Comparison of ENCODE assay signal across 7 cellular contexts in the genomic region with DNA sequence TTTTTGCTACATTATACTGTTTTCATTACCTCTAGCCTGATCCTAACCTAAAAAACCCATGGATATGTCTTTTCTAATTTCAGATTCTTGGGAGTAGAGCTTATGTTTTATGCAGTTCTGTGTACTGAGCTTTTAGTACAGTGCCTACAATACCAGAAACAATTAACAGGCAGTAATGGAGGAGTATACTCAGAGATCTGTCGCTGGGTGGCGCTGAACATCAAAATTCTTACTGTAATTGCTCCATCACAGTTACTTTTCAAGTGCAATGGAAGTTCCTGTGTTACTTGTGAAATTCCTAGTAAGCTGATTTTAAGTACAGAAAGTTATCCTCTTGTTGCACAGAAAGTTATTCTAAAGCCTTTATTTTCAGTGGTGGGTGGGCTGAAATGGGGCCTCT.
DNase-seq lines count a peak whose midpoint lies in the region; ATAC-seq and TF ChIP-seq lines count a peak whose summit lies in the region.

No MANE protein-coding gene starts in this region.

- no peak for DNase-seq in GM06990 (ENCODE audit: extremely low read depth, insufficient read length)
- peak; percentile 41 for DNase-seq in Panc1 (ENCODE audit: low read depth, low spot score)
- DNase-seq in coronary artery (ENCODE audit: low spot score), result no peak
- DNase-seq in lower leg skin (ENCODE audit: low spot score in 2 of 2), result peak; percentile 36 to 88
- DNase-seq in thyroid gland, result peak; percentile 53 to 78

- H3K27ac ChIP-seq in Panc1 (ENCODE audit: low read length) (no peak overlapping the region), coronary artery (no peak overlapping the region), thyroid gland (no peak overlapping the region)

- no TSS peak for BruUV-seq in Panc1 (replicated peaks; lab: Mats Ljungman, UMichigan)

- in situ Hi-C loops in Panc1 (cut with HindIII; ENCODE audit: low pct_unique_long_range_greater_than_20kb, low sequenced_read_pairs), result no loop called here

- no peak for TF ChIP-seq POLR2A in lower leg skin (IDR thresholded peaks at IDR 0.05)
- no peak for TF ChIP-seq POLR2A in thyroid gland (IDR thresholded peaks at IDR 0.05)

- intact Hi-C loops in Panc1 (cut with micrococcal nuclease; ENCODE audit: unreplicated experiment), result no loop called here
- intact Hi-C loops in lower leg skin (cut with DNase I; ENCODE audit: low total_unique reads), result no loop called here
- intact Hi-C loops in thyroid gland (cut with DNase I), result no loop called here

- POLR2A ChIA-PET in Panc1 (lab: Charles Lee), result interaction anchor here (0.6 kb wide), 1 partner anchor 66 kb away, joined by 5 read pairs; no protein-coding TSS in a partner anchor

- H3K36me3 ChIP-seq in GM06990 (ENCODE audit: control insufficient read depth, insufficient read depth, low read length) (no peaks in the 10 kb centered on the region), Panc1 (ENCODE audit: control insufficient read depth, insufficient read depth, low read length) (no peaks in the 10 kb centered on the region; the same call in 1 of the 2 replicates), thyroid gland (no peaks in the 10 kb centered on the region)

- TF ChIP-seq CTCF in GM06990 (IDR thresholded peaks at IDR 0.05; ENCODE audit: insufficient read depth, low read length, poor library complexity, severe bottlenecking) (peak; percentile 69), Panc1 (IDR thresholded peaks at IDR 0.05) (peak; percentile 76; the same call in 1 of the 2 replicates), coronary artery (IDR thresholded peaks at IDR 0.05) (peak; percentile 51), lower leg skin (IDR thresholded peaks at IDR 0.05) (no peak), thyroid gland (IDR thresholded peaks at IDR 0.05) (peak in 4 of 6 experiments; percentile 32 to 60 (median 51))

- CTCF ChIA-PET in Panc1 (lab: Charles Lee), result interaction anchor here (0.5 to 0.7 kb wide), 2 partner anchors 16 to 23 kb away, joined by 3 to 4 read pairs; no protein-coding TSS in a partner anchor

- H3K4me3 ChIP-seq in GM06990 (replicated peaks; ENCODE audit: low read depth, low read length), result no peak overlapping the region
- H3K4me3 ChIP-seq in Panc1 (ENCODE audit: low read depth in 2 of 2, low read length in 2 of 2), result no peak overlapping the region
- H3K4me3 ChIP-seq in coronary artery, result no peak overlapping the region
- H3K4me3 ChIP-seq in lower leg skin (ENCODE audit: low read depth, poor library complexity, severe bottlenecking), result no peak overlapping the region
- no peak overlapping the region for H3K4me3 ChIP-seq in thyroid gland (replicated peaks in 1 of 3)

- H3K4me1 ChIP-seq in Panc1 (ENCODE audit: control insufficient read depth, insufficient read depth, low read length) (no peaks in the 10 kb centered on the region), thyroid gland (no peaks in the 10 kb centered on the region)

- H3K9me3 ChIP-seq in Panc1 (ENCODE audit: control insufficient read depth, insufficient read depth, low read depth, low read length) (no peaks in the 10 kb centered on the region), thyroid gland (no peaks in the 10 kb centered on the region)

- 14 to 36% methylated on average over 2 of the region's 2 CpGs for WGBS in lower leg skin, 2 donors
- WGBS in thyroid gland, 2 donors, result 0 to 12% methylated on average over 2 of the region's 2 CpGs

- ATAC-seq in HG03378 (IDR thresholded peaks at IDR 0.05; ENCODE audit: unreplicated experiment), result peak; percentile 75
- peak; percentile 90 for ATAC-seq in Panc1
- no peak for ATAC-seq in HG03457 (IDR thresholded peaks at IDR 0.05; ENCODE audit: unreplicated experiment)

- no peaks in the 10 kb centered on the region for H3K27me3 ChIP-seq in GM06990 (replicated peaks; ENCODE audit: control insufficient read depth, insufficient read depth, low read length)
- H3K27me3 ChIP-seq in Panc1 (ENCODE audit: control insufficient read depth, insufficient read depth, low read length), result no peaks in the 10 kb centered on the region
- no peaks in the 10 kb centered on the region for H3K27me3 ChIP-seq in thyroid gland

Comparison
In these comparisons a context has a peak if more than half of its experiments do, and no peak if none do; other contexts are left out.
1. DNase-seq: peak in Panc1 (single experiment), lower leg skin (2 of 2) and thyroid gland (2 of 2); none in GM06990 (single experiment) and coronary artery (single experiment).
2. CTCF ChIP-seq: peak in GM06990 (single experiment), Panc1 (single experiment), coronary artery (single experiment) and thyroid gland (4 of 6); none in lower leg skin (0 of 3).